Comparison of ENCODE assay signal across 11 cellular contexts in the genomic region with DNA sequence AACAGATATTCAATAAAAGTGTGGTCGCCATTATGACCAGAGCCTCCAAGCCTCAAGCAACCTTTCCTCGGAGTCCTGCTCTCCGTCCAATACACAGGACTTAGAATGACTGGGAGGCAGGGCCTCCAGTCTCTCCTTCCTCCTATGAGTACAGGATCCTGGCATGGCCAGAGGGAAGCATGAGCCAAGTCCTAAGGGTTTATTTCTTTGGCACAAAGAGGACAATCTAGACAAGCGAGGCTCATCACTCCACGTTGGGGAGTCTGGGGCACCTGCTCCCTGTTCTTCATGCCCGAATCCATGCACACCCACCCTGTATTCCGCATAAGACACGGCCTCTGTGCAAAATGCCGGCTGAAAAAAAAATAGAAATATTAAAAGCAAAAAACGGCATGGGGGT. TPM values are rescaled to one million over a fixed set of nuclear protein-coding genes. Genes with fewer than 3 reads are reported as not detected.
DNase-seq lines count a peak whose midpoint lies in the region; ATAC-seq, FAIRE-seq and TF ChIP-seq lines count a peak whose summit lies in the region.
"Had no signal": no experiment of that assay in that cellular context is flagged by ENCODE, and none has a peak within 500 bp of the region (broad histone marks: within the 10 kb centered on the region; RNA-seq: fewer than 3 reads in every experiment).

No MANE protein-coding gene starts in this region.

- BruUV-seq in HepG2 (replicated peaks; lab: Mats Ljungman, UMichigan) = TSS peak; percentile 64

- no peak overlapping the region for H2AFZ ChIP-seq in HepG2 (ENCODE audit: low read length)
- no peak overlapping the region for H2AFZ ChIP-seq in hepatocyte

- H3K9ac ChIP-seq in HepG2 (ENCODE audit: insufficient read depth, low read depth, low read length) = no peak overlapping the region

- no peak for TF ChIP-seq RAD21 in HepG2 (CRISPR knock-in tag; IDR thresholded peaks at IDR 0.05)

- intact Hi-C loops in HepG2 (cut with micrococcal nuclease; ENCODE audit: unreplicated experiment) = loop anchor here (5.0 to 10.0 kb wide), 2 partner anchors 43 to 59 kb away; partner anchors contain the start of gene IL17RE
- intact Hi-C loops in right lobe of liver (cut with DNase I) = no loop called here

- DNase-seq in HepG2 (ENCODE audit: low spot score) (no peak), right lobe of liver (no peak), hepatocyte (ENCODE audit: low spot score) (no peak), midbrain (lab: John Stamatoyannopoulos, UW) (no peak), RPMI8226 (no peak)
- DNase-seq in effector CD8-positive, alpha-beta T cell (lab: John Stamatoyannopoulos, UW) = no peak
- DNase-seq: stimulated activated naive B cell treated with anti-CD40 and anti-IgM and Interleukin-4, amounts not matched to agents 10 μg/mL and 1 μg/mL and 100 μg/mL, for 72 hours had no signal

- H3K4me3 ChIP-seq in HepG2 (replicated peaks in 1 of 3; ENCODE audit: insufficient read depth in 1 of 3, low read depth in 2 of 3, low read length in 3 of 3) (no peak overlapping the region; a peak in 1 of 6 replicates), right lobe of liver (no peak overlapping the region), hepatocyte (no peak overlapping the region)

- POLR2A ChIA-PET in HepG2 (lab: Yijun Ruan, JAX) = interaction anchor here (1.2 to 2.6 kb wide), 9 partner anchors 10 to 347 kb away, joined by 3 to 124 read pairs (median 16); partner anchors contain the start of genes CRELD1, FANCD2, GHRL and IL17RC

- H4K20me1 ChIP-seq in HepG2 (ENCODE audit: insufficient read depth, low read length) = no peaks in the 10 kb centered on the region
- H4K20me1 ChIP-seq in hepatocyte (ENCODE audit: insufficient read depth, poor library complexity, severe bottlenecking) = no peaks in the 10 kb centered on the region

- H3K4me2 ChIP-seq in HepG2 (ENCODE audit: low read depth, low read length) (0 out of 2 replicates have a peak overlapping the region, but pooled peaks have one; percentile 20), hepatocyte (peak overlapping the region; percentile 91)

- H3K9me2 ChIP-seq in hepatocyte (replicated peaks; ENCODE audit: insufficient read depth) = no peaks in the 10 kb centered on the region

- in situ Hi-C loops in HepG2 (cut with HindIII; ENCODE audit: extremely low pct_ligation_motif_present, low pct_unique_long_range_greater_than_20kb) = no loop called here

- H3K79me2 ChIP-seq in HepG2 (ENCODE audit: insufficient read depth, low read length) = peaks cover 3% of the 10 kb centered on the region
- H3K79me2 ChIP-seq in hepatocyte = no peaks in the 10 kb centered on the region

- H3K27ac ChIP-seq in HepG2 (ENCODE audit: extremely low read length, insufficient read depth, low read length) (no peak overlapping the region), right lobe of liver (no peak overlapping the region), VCaP (peak overlapping the region; percentile 88), hepatocyte (no peak overlapping the region)

- TF ChIP-seq CTCF in HepG2 (CRISPR knock-in tag; IDR thresholded peaks at IDR 0.05) = no peak
- no peak for TF ChIP-seq CTCF in right lobe of liver (IDR thresholded peaks at IDR 0.05)
- no peak for TF ChIP-seq CTCF in VCaP (conservative IDR thresholded peaks at IDR 0.05)
- no peak for TF ChIP-seq CTCF in hepatocyte (IDR thresholded peaks at IDR 0.05; ENCODE audit: poor library complexity)

- CTCF ChIA-PET in HepG2 (lab: Yijun Ruan, JAX; ENCODE audit: low intra/inter-chr PET ratio, low total read pairs) = interaction anchor here (2.5 kb wide), 1 partner anchor 12 kb away, joined by 14 read pairs; the partner anchor contains the start of gene CRELD1

- WGBS in HepG2 (ENCODE audit: low lambda C conversion rate) = 92% methylated on average over 10 of the region's 10 CpGs
- WGBS in right lobe of liver (ENCODE audit: insufficient coverage, low coverage, low lambda C conversion rate, missing lambda C conversion rate) = 90% methylated on average over 10 of the region's 10 CpGs
- WGBS in hepatocyte (ENCODE audit: low lambda C conversion rate, missing lambda C conversion rate) = 94% methylated on average over 10 of the region's 10 CpGs

- FAIRE-seq in HepG2 (lab: Jason Lieb, UNC) = no peak

- ATAC-seq in HepG2 (no peak), right lobe of liver (no peak), GM18868 (IDR thresholded peaks at IDR 0.05; ENCODE audit: unreplicated experiment) (no peak)

- no peaks in the 10 kb centered on the region for H3K9me3 ChIP-seq in HepG2 (ENCODE audit: low read length)
- no peaks in the 10 kb centered on the region for H3K9me3 ChIP-seq in right lobe of liver
- no peaks in the 10 kb centered on the region for H3K9me3 ChIP-seq in hepatocyte (ENCODE audit: low read depth)
- H3K9me3 ChIP-seq: heart left ventricle, prostate gland had no signal

- peaks cover 6 to 10% of the 10 kb centered on the region in 2 experiments; a peak in 4 of 5 replicates for H3K36me3 ChIP-seq in HepG2 (replicated peaks in 1 of 2; ENCODE audit: control insufficient read depth in 1 of 2, insufficient read depth in 2 of 2, low read length in 2 of 2)
- peaks cover 0 to 11% (median 0%) of the 10 kb centered on the region in 4 donors for H3K36me3 ChIP-seq in right lobe of liver
- H3K36me3 ChIP-seq in hepatocyte (replicated peaks; ENCODE audit: insufficient read depth, low read depth) = no peaks in the 10 kb centered on the region
- H3K36me3 ChIP-seq: prostate gland had no signal

- H3K4me1 ChIP-seq in HepG2 (ENCODE audit: insufficient read depth, low read length) (peaks cover 27% of the 10 kb centered on the region), right lobe of liver (peaks cover 0 to 16% (median 0%) of the 10 kb centered on the region in 4 donors), hepatocyte (ENCODE audit: insufficient read depth) (peaks cover 4% of the 10 kb centered on the region)
- H3K4me1 ChIP-seq: prostate gland had no signal

- TF ChIP-seq EP300 in HepG2 (IDR thresholded peaks at IDR 0.05; ENCODE audit: low read depth in 2 of 2, low read length in 2 of 2) = no peak
- no peak for TF ChIP-seq EP300 in HepG2 (CRISPR knock-in tag; IDR thresholded peaks at IDR 0.05; ENCODE audit: borderline replicate concordance)

- H3K27me3 ChIP-seq in HepG2 (ENCODE audit: control insufficient read depth in 1 of 2, insufficient read depth in 2 of 2, low read length in 2 of 2) = no peaks in the 10 kb centered on the region
- no peaks in the 10 kb centered on the region for H3K27me3 ChIP-seq in right lobe of liver
- H3K27me3 ChIP-seq in hepatocyte = no peaks in the 10 kb centered on the region
- H3K27me3 ChIP-seq: heart left ventricle had no signal

- TF ChIP-seq POLR2A in HepG2 (IDR thresholded peaks at IDR 0.05; ENCODE audit: insufficient read depth in 1 of 2, low read depth in 2 of 2, low read length in 2 of 2) (no peak), right lobe of liver (IDR thresholded peaks at IDR 0.05) (no peak)

RNA-seq across cellular contexts. Expression of gene PRRT3, which starts 6.8 kb away (rescaled TPM):
- total RNA-seq in HepG2 (2016; rRNA removed; fragmentation: Illumina TruSeq; extraction: Trizol) (0.29 and 0.44 TPM in 2 replicates), right lobe of liver (under 1 TPM; 0.19 to 0.92 (median 0.35) TPM), hepatocyte (1.1 and 2.5 TPM in 2 replicates)
- 0.30 and 0.44 TPM in 2 replicates for total RNA-seq in HepG2 (2016; cell fraction: cytosol; rRNA removed; fragmentation: Illumina TruSeq; extraction: Trizol; ENCODE audit: low read depth)
- total RNA-seq in HepG2 (2016; cell fraction: insoluble cytoplasmic fraction; rRNA removed; fragmentation: Illumina TruSeq; extraction: Trizol) = 0.19 and 0.37 TPM in 2 replicates
- total RNA-seq in HepG2 (2016; cell fraction: membrane; rRNA removed; fragmentation: Illumina TruSeq; extraction: Trizol) = 0.37 and 0.41 TPM in 2 replicates
- 0.34 and 0.47 TPM in 2 replicates for total RNA-seq in HepG2 (2016; cell fraction: nucleus; rRNA removed; fragmentation: Illumina TruSeq; extraction: Trizol)
- polyA plus RNA-seq in HepG2 (2011; rRNA removed) (0.22 and 0.26 TPM in 2 replicates), hepatocyte (2.0 and 4.0 TPM in 2 replicates)
- 0.21 and 0.32 TPM in 2 replicates for polyA plus RNA-seq in HepG2 (2011; cell fraction: cytosol; rRNA removed)
- polyA plus RNA-seq in HepG2 (2011; cell fraction: nucleus; rRNA removed) = 0.61 and 0.68 TPM in 2 replicates
- 0.27 and 0.59 TPM in 2 replicates for polyA plus RNA-seq in HepG2 (2012)
- polyA plus RNA-seq in HepG2 (2016; cell fraction: cytosol; fragmentation: Illumina TruSeq; extraction: Trizol; ENCODE audit: low read depth) = 0.18 and 0.20 TPM in 2 replicates
- polyA plus RNA-seq in HepG2 (2016; cell fraction: insoluble cytoplasmic fraction; fragmentation: Illumina TruSeq; extraction: Trizol; ENCODE audit: low read depth) = 0.21 and 0.25 TPM in 2 replicates
- polyA plus RNA-seq in HepG2 (2016; cell fraction: membrane; fragmentation: Illumina TruSeq; extraction: Trizol; ENCODE audit: low read depth) = 0.25 and 0.29 TPM in 2 replicates
- polyA plus RNA-seq in HepG2 (2016; cell fraction: nucleus; fragmentation: Illumina TruSeq; extraction: Trizol; ENCODE audit: insufficient read depth, low read depth) = 0.30 and 0.43 TPM in 2 replicates
- 0.63 and 0.66 TPM in 2 replicates for polyA minus RNA-seq in HepG2 (2011; rRNA and poly(A)+ RNA removed; ENCODE audit: low replicate concordance)
- 0.18 and 0.30 TPM in 2 replicates for polyA minus RNA-seq in HepG2 (2011; cell fraction: cytosol; rRNA and poly(A)+ RNA removed)
- 0.75 and 0.90 TPM in 2 replicates for polyA minus RNA-seq in HepG2 (2011; cell fraction: nucleus; rRNA and poly(A)+ RNA removed)

RNA-seq across cellular contexts. Expression of gene CRELD1, which starts 11.7 kb away (rescaled TPM):
- total RNA-seq in HepG2 (2016; rRNA removed; fragmentation: Illumina TruSeq; extraction: Trizol) (12.0 and 27.1 TPM in 2 replicates), right lobe of liver (10 to 100 TPM; 22.4 to 43.5 (median 30.5) TPM), hepatocyte (40.5 and 43.9 TPM in 2 replicates)
- total RNA-seq in HepG2 (2016; cell fraction: cytosol; rRNA removed; fragmentation: Illumina TruSeq; extraction: Trizol; ENCODE audit: low read depth) = 5.5 and 6.3 TPM in 2 replicates
- 10.5 and 28.2 TPM in 2 replicates for total RNA-seq in HepG2 (2016; cell fraction: insoluble cytoplasmic fraction; rRNA removed; fragmentation: Illumina TruSeq; extraction: Trizol)
- total RNA-seq in HepG2 (2016; cell fraction: membrane; rRNA removed; fragmentation: Illumina TruSeq; extraction: Trizol) = 8.2 and 8.3 TPM in 2 replicates
- 29.9 and 34.8 TPM in 2 replicates for total RNA-seq in HepG2 (2016; cell fraction: nucleus; rRNA removed; fragmentation: Illumina TruSeq; extraction: Trizol)
- polyA plus RNA-seq in HepG2 (2011; rRNA removed) (61.9 and 75.9 TPM in 2 replicates), hepatocyte (82.9 and 83.6 TPM in 2 replicates)
- 73.8 and 82.2 TPM in 2 replicates for polyA plus RNA-seq in HepG2 (2011; cell fraction: cytosol; rRNA removed)
- polyA plus RNA-seq in HepG2 (2011; cell fraction: nucleus; rRNA removed) = 172 and 195 TPM in 2 replicates
- 41.6 and 60.4 TPM in 2 replicates for polyA plus RNA-seq in HepG2 (2012)
- 3.9 and 4.5 TPM in 2 replicates for polyA plus RNA-seq in HepG2 (2016; cell fraction: cytosol; fragmentation: Illumina TruSeq; extraction: Trizol; ENCODE audit: low read depth)
- polyA plus RNA-seq in HepG2 (2016; cell fraction: insoluble cytoplasmic fraction; fragmentation: Illumina TruSeq; extraction: Trizol; ENCODE audit: low read depth) = 9.1 and 10.0 TPM in 2 replicates
- 6.9 and 8.5 TPM in 2 replicates for polyA plus RNA-seq in HepG2 (2016; cell fraction: membrane; fragmentation: Illumina TruSeq; extraction: Trizol; ENCODE audit: low read depth)
- polyA plus RNA-seq in HepG2 (2016; cell fraction: nucleus; fragmentation: Illumina TruSeq; extraction: Trizol; ENCODE audit: insufficient read depth, low read depth) = 74.9 and 77.9 TPM in 2 replicates
- 9.2 and 39.2 TPM in 2 replicates for polyA minus RNA-seq in HepG2 (2011; rRNA and poly(A)+ RNA removed; ENCODE audit: low replicate concordance)
- polyA minus RNA-seq in HepG2 (2011; cell fraction: cytosol; rRNA and poly(A)+ RNA removed) = 10.7 and 13.6 TPM in 2 replicates
- polyA minus RNA-seq in HepG2 (2011; cell fraction: nucleus; rRNA and poly(A)+ RNA removed) = 19.3 and 20.9 TPM in 2 replicates

RNA-seq across cellular contexts. Expression of gene IL17RC, which starts 28.5 kb away (rescaled TPM):
- total RNA-seq in HepG2 (2016; rRNA removed; fragmentation: Illumina TruSeq; extraction: Trizol) = 10.7 and 20.7 TPM in 2 replicates
- 5.7 and 7.7 TPM in 2 replicates for total RNA-seq in HepG2 (2016; cell fraction: cytosol; rRNA removed; fragmentation: Illumina TruSeq; extraction: Trizol; ENCODE audit: low read depth)
- total RNA-seq in HepG2 (2016; cell fraction: insoluble cytoplasmic fraction; rRNA removed; fragmentation: Illumina TruSeq; extraction: Trizol) = 8.6 and 18.1 TPM in 2 replicates
- 11.4 and 12.8 TPM in 2 replicates for total RNA-seq in HepG2 (2016; cell fraction: membrane; rRNA removed; fragmentation: Illumina TruSeq; extraction: Trizol)
- total RNA-seq in HepG2 (2016; cell fraction: nucleus; rRNA removed; fragmentation: Illumina TruSeq; extraction: Trizol) = 21.6 and 25.0 TPM in 2 replicates
- 24.0 and 31.7 TPM in 2 replicates for polyA plus RNA-seq in HepG2 (2011; rRNA removed)
- 13.6 and 19.2 TPM in 2 replicates for polyA plus RNA-seq in HepG2 (2011; cell fraction: cytosol; rRNA removed)
- polyA plus RNA-seq in HepG2 (2011; cell fraction: nucleus; rRNA removed) = 108 and 112 TPM in 2 replicates
- 13.5 and 15.0 TPM in 2 replicates for polyA plus RNA-seq in HepG2 (2012)
- 4.6 and 5.5 TPM in 2 replicates for polyA plus RNA-seq in HepG2 (2016; cell fraction: cytosol; fragmentation: Illumina TruSeq; extraction: Trizol; ENCODE audit: low read depth)
- 7.3 and 9.2 TPM in 2 replicates for polyA plus RNA-seq in HepG2 (2016; cell fraction: insoluble cytoplasmic fraction; fragmentation: Illumina TruSeq; extraction: Trizol; ENCODE audit: low read depth)
- polyA plus RNA-seq in HepG2 (2016; cell fraction: membrane; fragmentation: Illumina TruSeq; extraction: Trizol; ENCODE audit: low read depth) = 9.4 and 10.5 TPM in 2 replicates
- polyA plus RNA-seq in HepG2 (2016; cell fraction: nucleus; fragmentation: Illumina TruSeq; extraction: Trizol; ENCODE audit: insufficient read depth, low read depth) = 42.0 and 44.2 TPM in 2 replicates
- polyA minus RNA-seq in HepG2 (2011; rRNA and poly(A)+ RNA removed; ENCODE audit: low replicate concordance) = 31.2 and 33.6 TPM in 2 replicates
- polyA minus RNA-seq in HepG2 (2011; cell fraction: cytosol; rRNA and poly(A)+ RNA removed) = 11.5 and 11.9 TPM in 2 replicates
- polyA minus RNA-seq in HepG2 (2011; cell fraction: nucleus; rRNA and poly(A)+ RNA removed) = 21.0 and 29.7 TPM in 2 replicates
- 10 to 100 TPM; 19.5 to 53.4 (median 40.1) TPM for total RNA-seq in right lobe of liver
- total RNA-seq in hepatocyte = 27.3 and 39.4 TPM in 2 replicates
- polyA plus RNA-seq in hepatocyte = 47.8 and 48.5 TPM in 2 replicates

RNA-seq across cellular contexts. Expression of gene EMC3, which starts 41.3 kb away (rescaled TPM):
- total RNA-seq in HepG2 (2016; rRNA removed; fragmentation: Illumina TruSeq; extraction: Trizol) = 40.8 and 66.8 TPM in 2 replicates
- 14.6 and 17.1 TPM in 2 replicates for total RNA-seq in HepG2 (2016; cell fraction: cytosol; rRNA removed; fragmentation: Illumina TruSeq; extraction: Trizol; ENCODE audit: low read depth)
- 41.6 and 65.7 TPM in 2 replicates for total RNA-seq in HepG2 (2016; cell fraction: insoluble cytoplasmic fraction; rRNA removed; fragmentation: Illumina TruSeq; extraction: Trizol)
- total RNA-seq in HepG2 (2016; cell fraction: membrane; rRNA removed; fragmentation: Illumina TruSeq; extraction: Trizol) = 19.9 and 22.1 TPM in 2 replicates
- total RNA-seq in HepG2 (2016; cell fraction: nucleus; rRNA removed; fragmentation: Illumina TruSeq; extraction: Trizol) = 47.8 and 53.5 TPM in 2 replicates
- 86.6 and 90.5 TPM in 2 replicates for polyA plus RNA-seq in HepG2 (2011; rRNA removed)
- polyA plus RNA-seq in HepG2 (2011; cell fraction: cytosol; rRNA removed) = 65.3 and 87.0 TPM in 2 replicates
- polyA plus RNA-seq in HepG2 (2011; cell fraction: nucleus; rRNA removed) = 27.6 and 31.9 TPM in 2 replicates
- polyA plus RNA-seq in HepG2 (2012) = 39.7 and 61.7 TPM in 2 replicates
- polyA plus RNA-seq in HepG2 (2016; cell fraction: cytosol; fragmentation: Illumina TruSeq; extraction: Trizol; ENCODE audit: low read depth) = 24.0 and 26.2 TPM in 2 replicates
- 36.3 and 39.9 TPM in 2 replicates for polyA plus RNA-seq in HepG2 (2016; cell fraction: insoluble cytoplasmic fraction; fragmentation: Illumina TruSeq; extraction: Trizol; ENCODE audit: low read depth)
- polyA plus RNA-seq in HepG2 (2016; cell fraction: membrane; fragmentation: Illumina TruSeq; extraction: Trizol; ENCODE audit: low read depth) = 16.5 and 19.2 TPM in 2 replicates
- polyA plus RNA-seq in HepG2 (2016; cell fraction: nucleus; fragmentation: Illumina TruSeq; extraction: Trizol; ENCODE audit: insufficient read depth, low read depth) = 76.8 and 84.3 TPM in 2 replicates
- polyA minus RNA-seq in HepG2 (2011; rRNA and poly(A)+ RNA removed; ENCODE audit: low replicate concordance) = 52.3 and 99.5 TPM in 2 replicates
- polyA minus RNA-seq in HepG2 (2011; cell fraction: cytosol; rRNA and poly(A)+ RNA removed) = 18.1 and 22.0 TPM in 2 replicates
- 11.1 and 14.2 TPM in 2 replicates for polyA minus RNA-seq in HepG2 (2011; cell fraction: nucleus; rRNA and poly(A)+ RNA removed)
- total RNA-seq in right lobe of liver = 10 to 100 TPM; 37.3 to 67.9 (median 51.2) TPM
- total RNA-seq in hepatocyte = 116 and 133 TPM in 2 replicates
- polyA plus RNA-seq in hepatocyte = 147 and 151 TPM in 2 replicates

RNA-seq across cellular contexts. Expression of gene IL17RE, which starts 42.7 kb away (rescaled TPM):
- total RNA-seq in HepG2 (2016; rRNA removed; fragmentation: Illumina TruSeq; extraction: Trizol) = 6.7 and 14.5 TPM in 2 replicates
- total RNA-seq in HepG2 (2016; cell fraction: cytosol; rRNA removed; fragmentation: Illumina TruSeq; extraction: Trizol; ENCODE audit: low read depth) = 2.7 and 3.5 TPM in 2 replicates
- 6.0 and 11.8 TPM in 2 replicates for total RNA-seq in HepG2 (2016; cell fraction: insoluble cytoplasmic fraction; rRNA removed; fragmentation: Illumina TruSeq; extraction: Trizol)
- total RNA-seq in HepG2 (2016; cell fraction: membrane; rRNA removed; fragmentation: Illumina TruSeq; extraction: Trizol) = 4.7 and 5.3 TPM in 2 replicates
- 15.9 and 16.0 TPM in 2 replicates for total RNA-seq in HepG2 (2016; cell fraction: nucleus; rRNA removed; fragmentation: Illumina TruSeq; extraction: Trizol)
- 24.1 and 36.3 TPM in 2 replicates for polyA plus RNA-seq in HepG2 (2011; rRNA removed)
- polyA plus RNA-seq in HepG2 (2011; cell fraction: cytosol; rRNA removed) = 12.1 and 13.8 TPM in 2 replicates
- polyA plus RNA-seq in HepG2 (2011; cell fraction: nucleus; rRNA removed) = 99.7 and 101 TPM in 2 replicates
- 13.7 and 18.1 TPM in 2 replicates for polyA plus RNA-seq in HepG2 (2012)
- 2.0 and 2.3 TPM in 2 replicates for polyA plus RNA-seq in HepG2 (2016; cell fraction: cytosol; fragmentation: Illumina TruSeq; extraction: Trizol; ENCODE audit: low read depth)
- polyA plus RNA-seq in HepG2 (2016; cell fraction: insoluble cytoplasmic fraction; fragmentation: Illumina TruSeq; extraction: Trizol; ENCODE audit: low read depth) = 7.0 and 8.1 TPM in 2 replicates
- 3.3 and 3.7 TPM in 2 replicates for polyA plus RNA-seq in HepG2 (2016; cell fraction: membrane; fragmentation: Illumina TruSeq; extraction: Trizol; ENCODE audit: low read depth)
- polyA plus RNA-seq in HepG2 (2016; cell fraction: nucleus; fragmentation: Illumina TruSeq; extraction: Trizol; ENCODE audit: insufficient read depth, low read depth) = 31.0 and 39.3 TPM in 2 replicates
- polyA minus RNA-seq in HepG2 (2011; rRNA and poly(A)+ RNA removed; ENCODE audit: low replicate concordance) = 2.4 and 35.1 TPM in 2 replicates
- polyA minus RNA-seq in HepG2 (2011; cell fraction: cytosol; rRNA and poly(A)+ RNA removed) = 6.0 and 7.9 TPM in 2 replicates
- polyA minus RNA-seq in HepG2 (2011; cell fraction: nucleus; rRNA and poly(A)+ RNA removed) = 22.7 and 33.4 TPM in 2 replicates
- total RNA-seq in right lobe of liver = 1 to 10 TPM; 1.1 to 4.6 (median 2.2) TPM
- total RNA-seq in hepatocyte = 9.1 and 10.2 TPM in 2 replicates
- polyA plus RNA-seq in hepatocyte = 6.3 and 6.8 TPM in 2 replicates
